Comparison of ENCODE assay signal across 35 cellular contexts in the genomic region with DNA sequence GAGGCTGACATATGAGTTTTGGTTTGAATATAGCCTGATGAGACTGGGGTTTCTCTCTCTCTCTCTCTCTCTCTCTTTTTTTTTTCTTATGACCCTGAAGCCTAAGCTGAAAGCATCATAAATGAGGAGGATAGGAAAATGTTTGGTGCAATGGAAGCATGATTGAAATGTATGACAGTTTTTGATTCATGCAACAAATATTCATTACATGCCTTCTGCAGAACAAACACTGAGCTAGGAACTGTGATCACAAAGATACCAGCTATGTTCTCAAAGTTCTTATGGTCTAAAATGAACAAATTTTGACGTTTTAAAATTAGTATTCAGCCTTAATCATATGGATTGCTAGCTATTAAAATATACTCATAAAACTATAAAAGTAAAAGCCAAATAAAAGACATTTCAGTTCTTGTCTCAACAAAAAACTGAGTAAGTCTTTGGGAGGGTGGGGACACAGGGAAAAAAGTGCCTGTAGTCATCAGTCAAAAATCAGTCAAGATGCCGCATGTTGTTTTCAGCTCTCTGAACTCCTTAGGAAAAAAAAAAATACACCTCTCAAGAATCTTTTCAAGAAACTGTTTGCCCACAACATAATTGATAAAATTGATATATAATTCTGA. TPM values are rescaled to one million over a fixed set of nuclear protein-coding genes. Genes with fewer than 3 reads are reported as not detected.
"Had no signal": no experiment of that assay in that cellular context is flagged by ENCODE, and none has a peak within 500 bp of the region (broad histone marks: within the 10 kb centered on the region; RNA-seq: fewer than 3 reads in every experiment).

No MANE protein-coding gene starts in this region.

- ATAC-seq: natural killer cell; psoas muscle; right cardiac atrium; right lobe of liver; stimulated activated memory B cell treated with anti-CD40 and anti-IgM and Interleukin-4, amounts not matched to agents 10 μg/mL and 1 μg/mL and 100 μg/mL, for 72 hours; stimulated activated naive CD8-positive, alpha-beta T cell treated with anti-CD3 and anti-CD28 coated beads, Interleukin-15, amount 100 ng/mL, for 72 hours; stimulated activated naive CD8-positive, alpha-beta T cell treated with anti-CD3 and anti-CD28 coated beads, Interleukin-15, Interleukin-2, amounts not matched to agents 100 U/mL and 50 U/mL, for 24 hours; upper lobe of right lung had no signal

- H3K4me2 ChIP-seq: neural progenitor cell, smooth muscle cell had no signal

- DNase-seq: natural killer cell; occipital lobe; ovary; posterior cingulate gyrus; psoas muscle; right cardiac atrium; right lobe of liver; sigmoid colon; spleen; stimulated activated CD4-positive, alpha-beta T cell treated with anti-CD3 and anti-CD28 coated beads, Interleukin-12 subunit alpha, Interleukin-12 subunit beta, amount 100 ng/mL, for 4 hours; stimulated activated CD4-positive, alpha-beta T cell treated with anti-CD3 and anti-CD28 coated beads, Interleukin-1b, Interleukin-23, amount 100 ng/mL, for 48 hours; stimulated activated CD4-positive, alpha-beta T cell treated with anti-CD3 and anti-CD28 coated beads, Interleukin-4, amount 100 ng/mL, for 1 hour; stimulated activated CD4-positive, alpha-beta T cell treated with anti-CD3 and anti-CD28 coated beads, Interleukin-4, amount 100 ng/mL, for 4 hours; stimulated activated CD8-positive, alpha-beta memory T cell treated with anti-CD3 and anti-CD28 coated beads, Interleukin-4, amount 100 ng/mL, for 48 hours; stimulated activated naive CD4-positive, alpha-beta T cell; stimulated activated naive CD8-positive, alpha-beta T cell treated with anti-CD3 and anti-CD28 coated beads, Interleukin-15, amount 100 ng/mL, for 72 hours; stimulated activated naive CD8-positive, alpha-beta T cell treated with anti-CD3 and anti-CD28 coated beads, Interleukin-15, Interleukin-2, amounts not matched to agents 100 U/mL and 50 U/mL, for 24 hours; substantia nigra; testis; tibial artery; transverse colon; upper lobe of right lung; uterus had no signal

- H3K27me3 ChIP-seq: neural progenitor cell, ovary, right lobe of liver, sigmoid colon, testis, uterus had no signal

- H3K36me3 Mint-ChIP-seq: natural killer cell; neural progenitor cell; stimulated activated memory B cell treated with anti-CD40 and anti-IgM and Interleukin-4, amounts not matched to agents 10 μg/mL and 1 μg/mL and 100 μg/mL, for 72 hours; type B pancreatic cell had no signal

- H3K9me3 Mint-ChIP-seq: nephron; neural progenitor cell; stimulated activated memory B cell treated with anti-CD40 and anti-IgM and Interleukin-4, amounts not matched to agents 10 μg/mL and 1 μg/mL and 100 μg/mL, for 72 hours; stimulated activated naive CD8-positive, alpha-beta T cell treated with anti-CD3 and anti-CD28 coated beads, Interleukin-15, amount 100 ng/mL, for 72 hours; type B pancreatic cell had no signal

- H3K27me3 Mint-ChIP-seq: progenitor cell of endocrine pancreas had no signal

- H3K27ac ChIP-seq: neural progenitor cell, ovary, parathyroid adenoma, psoas muscle, right lobe of liver, sigmoid colon, skin epidermis, spleen, suprapubic skin, testis, tibial artery, transverse colon, upper lobe of right lung, uterus had no signal

- H2AFZ ChIP-seq: neural progenitor cell, parathyroid adenoma had no signal

- H3K4me3 Mint-ChIP-seq: natural killer cell; nephron; neural progenitor cell; stimulated activated memory B cell treated with anti-CD40 and anti-IgM and Interleukin-4, amounts not matched to agents 10 μg/mL and 1 μg/mL and 100 μg/mL, for 72 hours; stimulated activated naive CD8-positive, alpha-beta T cell treated with anti-CD3 and anti-CD28 coated beads, Interleukin-15, amount 100 ng/mL, for 72 hours; type B pancreatic cell had no signal

- H3K36me3 ChIP-seq: neural progenitor cell, ovary, right lobe of liver, sigmoid colon, spleen, suprapubic skin, tibial artery, transverse colon, upper lobe of right lung, uterus had no signal

- H3K79me2 ChIP-seq: parathyroid adenoma had no signal

- H3K4me3 ChIP-seq: neural progenitor cell, ovary, psoas muscle, right lobe of liver, sigmoid colon, skin epidermis, smooth muscle cell, spleen, suprapubic skin, testis, tibial artery, transverse colon, upper lobe of right lung, uterus had no signal

- H3K4me1 ChIP-seq: parathyroid adenoma, psoas muscle, right lobe of liver, sigmoid colon, spleen, suprapubic skin, testis, tibial artery, transverse colon, upper lobe of right lung, uterus had no signal

- H3K4me1 Mint-ChIP-seq: natural killer cell; nephron; stimulated activated memory B cell treated with anti-CD40 and anti-IgM and Interleukin-4, amounts not matched to agents 10 μg/mL and 1 μg/mL and 100 μg/mL, for 72 hours; stimulated activated naive CD8-positive, alpha-beta T cell treated with anti-CD3 and anti-CD28 coated beads, Interleukin-15, amount 100 ng/mL, for 72 hours had no signal

- H3K27ac Mint-ChIP-seq: natural killer cell; nephron; neural progenitor cell; stimulated activated memory B cell treated with anti-CD40 and anti-IgM and Interleukin-4, amounts not matched to agents 10 μg/mL and 1 μg/mL and 100 μg/mL, for 72 hours; stimulated activated naive CD8-positive, alpha-beta T cell treated with anti-CD3 and anti-CD28 coated beads, Interleukin-15, amount 100 ng/mL, for 72 hours; type B pancreatic cell had no signal

- H3K9me3 ChIP-seq: ovary, psoas muscle, right lobe of liver, sigmoid colon, spleen, suprapubic skin, testis, tibial artery, transverse colon, upper lobe of right lung, uterus had no signal

- H3K9ac ChIP-seq: neural progenitor cell, parathyroid adenoma had no signal

RNA-seq across cellular contexts. Expression of a gene that starts 57.2 kb away (rescaled TPM):
- total RNA-seq: natural killer cell, occipital lobe, osteoblast, renal cortical epithelial cell, right cardiac atrium, right lobe of liver, sigmoid colon, smooth muscle cell, spleen, suprapubic skin, upper lobe of right lung, urinary bladder, uterus had no signal
- polyA plus RNA-seq: psoas muscle, right cardiac atrium, smooth muscle cell, spleen had no signal
